Comparison of ENCODE assay signal across 1 cellular context in the genomic region with DNA sequence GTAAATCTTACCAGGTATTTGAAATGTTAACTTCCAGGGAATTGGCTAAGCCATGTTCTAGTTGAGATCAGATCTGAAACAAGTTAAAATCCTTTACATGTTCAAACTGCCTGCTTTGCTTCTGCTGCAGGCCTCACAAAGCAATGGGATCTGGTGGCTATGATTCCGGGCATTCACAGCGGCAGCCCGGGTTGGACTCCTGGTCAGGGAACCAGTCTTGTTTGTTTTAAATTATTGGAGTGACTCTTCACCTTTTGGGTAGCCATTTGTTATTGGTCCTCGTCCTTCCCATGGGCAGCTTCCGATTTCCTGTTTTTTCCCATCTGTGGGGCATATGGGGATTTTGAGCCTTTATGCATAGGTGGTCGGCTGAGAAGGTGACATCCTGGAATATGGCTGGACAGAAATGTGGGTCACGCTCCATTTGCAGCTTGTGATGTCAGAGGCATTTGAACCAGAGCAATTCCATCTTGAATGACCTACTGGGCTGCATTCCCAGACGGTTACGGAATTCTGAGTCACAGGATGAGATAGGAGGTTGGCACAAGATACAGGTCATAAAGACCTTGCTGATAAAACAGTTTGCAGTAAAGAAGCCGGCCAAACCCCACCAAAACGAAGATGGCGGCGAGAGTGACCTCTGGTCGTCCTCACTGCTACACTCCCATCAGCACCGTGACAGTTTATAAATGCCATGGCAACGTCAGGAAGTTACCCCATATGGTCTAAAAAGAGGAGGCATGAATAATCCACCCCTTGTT.
TF ChIP-seq lines count a peak whose summit lies in the region.

No MANE protein-coding gene starts in this region.

TF ChIP-seq in GM23338, 12 proteins besides CTCF, POLR2A, EP300 and RAD21 (continued from another document):
- TF ChIP-seq, protein P1, sequence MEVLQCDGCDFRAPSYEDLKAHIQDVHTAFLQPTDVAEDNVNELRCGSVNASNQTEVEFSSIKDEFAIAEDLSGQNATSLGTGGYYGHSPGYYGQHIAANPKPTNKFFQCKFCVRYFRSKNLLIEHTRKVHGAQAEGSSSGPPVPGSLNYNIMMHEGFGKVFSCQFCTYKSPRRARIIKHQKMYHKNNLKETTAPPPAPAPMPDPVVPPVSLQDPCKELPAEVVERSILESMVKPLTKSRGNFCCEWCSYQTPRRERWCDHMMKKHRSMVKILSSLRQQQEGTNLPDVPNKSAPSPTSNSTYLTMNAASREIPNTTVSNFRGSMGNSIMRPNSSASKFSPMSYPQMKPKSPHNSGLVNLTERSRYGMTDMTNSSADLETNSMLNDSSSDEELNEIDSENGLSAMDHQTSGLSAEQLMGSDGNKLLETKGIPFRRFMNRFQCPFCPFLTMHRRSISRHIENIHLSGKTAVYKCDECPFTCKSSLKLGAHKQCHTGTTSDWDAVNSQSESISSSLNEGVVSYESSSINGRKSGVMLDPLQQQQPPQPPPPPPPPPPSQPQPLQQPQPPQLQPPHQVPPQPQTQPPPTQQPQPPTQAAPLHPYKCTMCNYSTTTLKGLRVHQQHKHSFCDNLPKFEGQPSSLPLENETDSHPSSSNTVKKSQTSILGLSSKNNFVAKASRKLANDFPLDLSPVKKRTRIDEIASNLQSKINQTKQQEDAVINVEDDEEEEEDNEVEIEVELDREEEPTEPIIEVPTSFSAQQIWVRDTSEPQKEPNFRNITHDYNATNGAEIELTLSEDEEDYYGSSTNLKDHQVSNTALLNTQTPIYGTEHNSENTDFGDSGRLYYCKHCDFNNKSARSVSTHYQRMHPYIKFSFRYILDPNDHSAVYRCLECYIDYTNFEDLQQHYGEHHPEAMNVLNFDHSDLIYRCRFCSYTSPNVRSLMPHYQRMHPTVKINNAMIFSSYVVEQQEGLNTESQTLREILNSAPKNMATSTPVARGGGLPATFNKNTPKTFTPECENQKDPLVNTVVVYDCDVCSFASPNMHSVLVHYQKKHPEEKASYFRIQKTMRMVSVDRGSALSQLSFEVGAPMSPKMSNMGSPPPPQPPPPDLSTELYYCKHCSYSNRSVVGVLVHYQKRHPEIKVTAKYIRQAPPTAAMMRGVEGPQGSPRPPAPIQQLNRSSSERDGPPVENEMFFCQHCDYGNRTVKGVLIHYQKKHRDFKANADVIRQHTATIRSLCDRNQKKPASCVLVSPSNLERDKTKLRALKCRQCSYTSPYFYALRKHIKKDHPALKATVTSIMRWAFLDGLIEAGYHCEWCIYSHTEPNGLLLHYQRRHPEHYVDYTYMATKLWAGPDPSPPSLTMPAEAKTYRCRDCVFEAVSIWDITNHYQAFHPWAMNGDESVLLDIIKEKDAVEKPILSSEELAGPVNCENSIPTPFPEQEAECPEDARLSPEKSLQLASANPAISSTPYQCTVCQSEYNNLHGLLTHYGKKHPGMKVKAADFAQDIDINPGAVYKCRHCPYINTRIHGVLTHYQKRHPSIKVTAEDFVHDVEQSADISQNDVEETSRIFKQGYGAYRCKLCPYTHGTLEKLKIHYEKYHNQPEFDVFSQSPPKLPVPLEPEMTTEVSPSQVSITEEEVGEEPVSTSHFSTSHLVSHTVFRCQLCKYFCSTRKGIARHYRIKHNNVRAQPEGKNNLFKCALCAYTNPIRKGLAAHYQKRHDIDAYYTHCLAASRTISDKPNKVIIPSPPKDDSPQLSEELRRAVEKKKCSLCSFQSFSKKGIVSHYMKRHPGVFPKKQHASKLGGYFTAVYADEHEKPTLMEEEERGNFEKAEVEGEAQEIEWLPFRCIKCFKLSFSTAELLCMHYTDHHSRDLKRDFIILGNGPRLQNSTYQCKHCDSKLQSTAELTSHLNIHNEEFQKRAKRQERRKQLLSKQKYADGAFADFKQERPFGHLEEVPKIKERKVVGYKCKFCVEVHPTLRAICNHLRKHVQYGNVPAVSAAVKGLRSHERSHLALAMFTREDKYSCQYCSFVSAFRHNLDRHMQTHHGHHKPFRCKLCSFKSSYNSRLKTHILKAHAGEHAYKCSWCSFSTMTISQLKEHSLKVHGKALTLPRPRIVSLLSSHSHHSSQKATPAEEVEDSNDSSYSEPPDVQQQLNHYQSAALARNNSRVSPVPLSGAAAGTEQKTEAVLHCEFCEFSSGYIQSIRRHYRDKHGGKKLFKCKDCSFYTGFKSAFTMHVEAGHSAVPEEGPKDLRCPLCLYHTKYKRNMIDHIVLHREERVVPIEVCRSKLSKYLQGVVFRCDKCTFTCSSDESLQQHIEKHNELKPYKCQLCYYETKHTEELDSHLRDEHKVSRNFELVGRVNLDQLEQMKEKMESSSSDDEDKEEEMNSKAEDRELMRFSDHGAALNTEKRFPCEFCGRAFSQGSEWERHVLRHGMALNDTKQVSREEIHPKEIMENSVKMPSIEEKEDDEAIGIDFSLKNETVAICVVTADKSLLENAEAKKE (CRISPR knock-in tag; IDR thresholded peaks at IDR 0.05), result no peak
- TF ChIP-seq EZH2phosphoT487 (IDR thresholded peaks at IDR 0.05; ENCODE audit: unreplicated experiment) (no peak), EZH2 (IDR thresholded peaks at IDR 0.05; ENCODE audit: low read depth, unreplicated experiment) (no peak), CREB1 (CRISPR knock-in tag; IDR thresholded peaks at IDR 0.05; ENCODE audit: low read depth) (no peak)
